ENCODE assay signal across 8 cellular contexts in genomic region chr4:125283702-125284279, GRCh38. TPM values are rescaled to one million over a fixed set of nuclear protein-coding genes. Genes with fewer than 3 reads are reported as not detected.
A peak's percentile ranks its signal among the peaks of the same experiment; 100 is the strongest.
DNase-seq lines count a peak whose midpoint lies in the region; ATAC-seq and TF ChIP-seq lines count a peak whose summit lies in the region.

No MANE protein-coding gene starts in this region.

- ATAC-seq in GM19395 (IDR thresholded peaks at IDR 0.05; ENCODE audit: unreplicated experiment), result peak; percentile 64

- peak; percentile 30 to 54 for TF ChIP-seq CTCF in Caco-2 (IDR thresholded peaks at IDR 0.05; ENCODE audit: insufficient read depth in 1 of 2, low read depth in 1 of 2, low read length in 1 of 2, severe bottlenecking in 1 of 2, unreplicated experiment in 1 of 2)
- TF ChIP-seq CTCF in epithelial cell of proximal tubule (conservative IDR thresholded peaks at IDR 0.05; ENCODE audit: low read depth, low read length), result peak; percentile 58

- H3K4me3 ChIP-seq in Caco-2 (ENCODE audit: low read depth, low read length) (no peak overlapping the region), epithelial cell of proximal tubule (ENCODE audit: low read depth, low read length) (no peak overlapping the region)
- H3K4me3 ChIP-seq in CD4-positive, alpha-beta memory T cell (ENCODE audit: low read length in 2 of 2), result no peak overlapping the region

- POLR2A ChIA-PET in Caco-2 (lab: Charles Lee), result no interaction called here
- POLR2A ChIA-PET in CD4-positive, alpha-beta memory T cell (lab: Charles Lee; ENCODE audit: partially characterized antibody), result no interaction called here

- no peak overlapping the region for H3K4me3 Mint-ChIP-seq in Caco-2 (ENCODE audit: unreplicated experiment)
- no peak overlapping the region for H3K4me3 Mint-ChIP-seq in CD4-positive, alpha-beta memory T cell

- H3K9me3 Mint-ChIP-seq in Caco-2 (ENCODE audit: unreplicated experiment), result no peaks in the 10 kb centered on the region
- peaks cover 0 to 4% (median 0%) of the 10 kb centered on the region in 8 donors for H3K9me3 Mint-ChIP-seq in CD4-positive, alpha-beta memory T cell

- no peaks in the 10 kb centered on the region for H3K36me3 ChIP-seq in Caco-2 (ENCODE audit: control insufficient read depth, insufficient read depth, low read length)
- H3K36me3 ChIP-seq in CD4-positive, alpha-beta memory T cell (ENCODE audit: insufficient read depth, low read length), result no peaks in the 10 kb centered on the region

- no peaks in the 10 kb centered on the region for H3K4me1 Mint-ChIP-seq in Caco-2 (ENCODE audit: low read depth, unreplicated experiment)
- H3K4me1 Mint-ChIP-seq in CD4-positive, alpha-beta memory T cell, result no peaks in the 10 kb centered on the region

- no TSS peak for BruUV-seq in Caco-2 (replicated peaks; lab: Mats Ljungman, UMichigan)

- H3K36me3 Mint-ChIP-seq in Caco-2 (ENCODE audit: insufficient read depth, unreplicated experiment), result no peaks in the 10 kb centered on the region
- H3K36me3 Mint-ChIP-seq in CD4-positive, alpha-beta memory T cell, result no peaks in the 10 kb centered on the region

- CTCF ChIA-PET in Caco-2 (lab: Charles Lee), result interaction anchor here (1.6 kb wide), 1 partner anchor 950 kb away, joined by 4 read pairs; no protein-coding TSS in a partner anchor
- CTCF ChIA-PET in CD4-positive, alpha-beta memory T cell (lab: Charles Lee; ENCODE audit: partially characterized antibody), result no interaction called here

- H3K27ac ChIP-seq in CD4-positive, alpha-beta memory T cell (ENCODE audit: low read depth, low read length), result no peak overlapping the region

- intact Hi-C loops in Caco-2 (cut with micrococcal nuclease; ENCODE audit: unreplicated experiment), result loop anchor here (1.0 kb wide), 1 partner anchor 949 kb away; no protein-coding TSS in a partner anchor
- intact Hi-C loops in CD4-positive, alpha-beta memory T cell (cut with micrococcal nuclease), result loop anchor here (2.0 kb wide), 1 partner anchor 949 kb away; no protein-coding TSS in a partner anchor

- no peak for DNase-seq in Caco-2
- peak; percentile 34 for DNase-seq in NCI-H69 (lab: John Stamatoyannopoulos, UW)
- no peak for DNase-seq in epithelial cell of proximal tubule (ENCODE audit: low read depth)
- DNase-seq in putamen (ENCODE audit: low spot score), result peak; percentile 17
- DNase-seq in CD4-positive, alpha-beta memory T cell, result no peak
- DNase-seq in activated CD4-positive, alpha-beta T cell treated with anti-CD3 and anti-CD28 coated beads for 1 hour, result no peak
- no peak for DNase-seq in NCI-H2081 (lab: John Stamatoyannopoulos, UW)

- H3K9me3 ChIP-seq in Caco-2, result no peaks in the 10 kb centered on the region
- H3K9me3 ChIP-seq in CD4-positive, alpha-beta memory T cell (ENCODE audit: control insufficient read depth in 1 of 2, low read length in 2 of 2), result no peaks in the 10 kb centered on the region

- no peaks in the 10 kb centered on the region for H3K27me3 ChIP-seq in Caco-2 (replicated peaks; ENCODE audit: control insufficient read depth, insufficient read depth, low read length)
- no peaks in the 10 kb centered on the region for H3K27me3 ChIP-seq in CD4-positive, alpha-beta memory T cell (ENCODE audit: insufficient read depth, low read length)

- H3K27ac Mint-ChIP-seq in Caco-2 (ENCODE audit: unreplicated experiment), result no peak overlapping the region
- no peak overlapping the region for H3K27ac Mint-ChIP-seq in CD4-positive, alpha-beta memory T cell

- no peaks in the 10 kb centered on the region for H3K4me1 ChIP-seq in Caco-2
- H3K4me1 ChIP-seq in CD4-positive, alpha-beta memory T cell (ENCODE audit: insufficient read depth, low read length), result no peaks in the 10 kb centered on the region

- no peaks in the 10 kb centered on the region for H3K27me3 Mint-ChIP-seq in Caco-2 (ENCODE audit: insufficient read depth, unreplicated experiment)
- no peaks in the 10 kb centered on the region for H3K27me3 Mint-ChIP-seq in CD4-positive, alpha-beta memory T cell

RNA-seq across cellular contexts. Expression of gene FAT4, which starts 31.0 kb away (rescaled TPM):
- 0.05 TPM in 1 of 2 replicates, not detected in the other for total RNA-seq in Caco-2 (2022)
- 0.58 and 1.4 TPM in 2 replicates for total RNA-seq in epithelial cell of proximal tubule
- total RNA-seq in CD4-positive, alpha-beta memory T cell, result not detected
- not detected for polyA plus RNA-seq in CD4-positive, alpha-beta memory T cell

Comparison
In these comparisons a context has a peak if more than half of its experiments do, and no peak if none do; other contexts are left out.
1. DNase-seq: peak in NCI-H69 (single experiment) and putamen (single experiment); none in Caco-2 (0 of 2), epithelial cell of proximal tubule (single experiment), CD4-positive, alpha-beta memory T cell (0 of 5), activated CD4-positive, alpha-beta T cell treated with anti-CD3 and anti-CD28 coated beads for 1 hour (single experiment) and NCI-H2081 (0 of 2).